In the genomic region with DNA sequence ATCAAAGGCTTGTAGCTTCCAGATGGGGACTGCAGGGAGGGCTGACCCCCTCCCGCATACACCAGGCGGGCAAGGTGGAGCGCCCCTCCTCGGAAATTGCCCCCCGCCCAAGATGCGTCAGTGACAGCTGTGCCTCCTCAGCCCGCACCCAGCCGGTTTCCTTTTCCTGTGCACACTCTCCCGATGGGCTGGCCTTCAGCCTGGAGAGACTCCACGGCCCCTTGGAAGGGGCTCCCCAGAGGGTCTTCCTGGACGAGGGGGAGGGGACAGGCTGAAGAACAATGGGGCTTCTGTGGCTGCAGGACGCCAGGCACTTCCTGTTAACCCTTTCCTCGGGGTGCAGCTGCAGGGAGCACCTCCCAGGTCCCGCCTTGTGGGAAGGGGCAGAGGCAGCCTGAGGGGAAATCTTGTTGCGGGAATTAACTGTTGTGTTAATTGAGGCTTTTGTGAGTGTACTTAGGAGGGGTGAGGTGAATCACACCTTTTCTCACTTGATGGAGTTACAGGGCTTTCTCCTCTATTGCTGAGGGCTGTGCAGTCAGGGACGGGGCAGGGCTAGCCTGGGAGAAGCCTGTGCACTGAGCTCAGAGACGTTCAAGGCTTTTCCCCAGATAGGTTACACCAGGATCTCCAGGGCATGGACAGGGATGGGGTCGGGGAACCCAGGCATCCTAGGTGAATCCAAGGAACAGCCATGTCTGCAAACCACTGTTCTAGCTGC, we compare ENCODE assay signal across 8 cellular contexts. TPM values are rescaled to one million over a fixed set of nuclear protein-coding genes. Genes with fewer than 3 reads are reported as not detected.
DNase-seq lines count a peak whose midpoint lies in the region; ATAC-seq and TF ChIP-seq lines count a peak whose summit lies in the region.

No MANE protein-coding gene starts in this region.

- no peak overlapping the region for H3K9ac ChIP-seq in neural progenitor cell

- DNase-seq in NCI-H2081 (lab: John Stamatoyannopoulos, UW) = peak; percentile 70 to 79
- DNase-seq in NCI-H2081 treated with DMSO at 0.1 percent for 48 hours (lab: John Stamatoyannopoulos, UW) = no peak
- peak; percentile 77 for DNase-seq in NCI-H748 (lab: John Stamatoyannopoulos, UW; ENCODE audit: unreplicated experiment)
- peak; percentile 88 for DNase-seq in foreskin melanocyte
- DNase-seq in neural progenitor cell (ENCODE audit: low spot score) = peak; percentile 92

- peaks cover 24% of the 10 kb centered on the region for H3K4me1 Mint-ChIP-seq in activated T-helper 17 cell treated with anti-CD3 and anti-CD28 coated beads, Interleukin-2, amount 50 U/mL, for 72 hours
- peaks cover 45% of the 10 kb centered on the region for H3K4me1 Mint-ChIP-seq in neural progenitor cell

- peaks cover 24% of the 10 kb centered on the region for H3K4me1 ChIP-seq in neural progenitor cell

- no peaks in the 10 kb centered on the region for H3K9me3 ChIP-seq in neural progenitor cell (ENCODE audit: low read depth)

- no peaks in the 10 kb centered on the region for H4K20me1 ChIP-seq in neural progenitor cell (ENCODE audit: low read depth)

- H3F3A ChIP-seq in neural progenitor cell (ENCODE audit: low read depth) = peaks cover 57% of the 10 kb centered on the region

- H3K4me2 ChIP-seq in neural progenitor cell = peak overlapping the region; percentile 72

- TF ChIP-seq CTCF in neural progenitor cell (IDR thresholded peaks at IDR 0.05) = no peak

- H3K9me3 Mint-ChIP-seq in activated T-helper 17 cell treated with anti-CD3 and anti-CD28 coated beads, Interleukin-2, amount 50 U/mL, for 72 hours = no peaks in the 10 kb centered on the region
- H3K9me3 Mint-ChIP-seq in neural progenitor cell = no peaks in the 10 kb centered on the region

- H2AFZ ChIP-seq in neural progenitor cell (replicated peaks) = peak overlapping the region; percentile 1

- H3K27me3 ChIP-seq in neural progenitor cell = no peaks in the 10 kb centered on the region

- H3K4me3 Mint-ChIP-seq in activated T-helper 17 cell treated with anti-CD3 and anti-CD28 coated beads, Interleukin-2, amount 50 U/mL, for 72 hours = peak overlapping the region; percentile 86
- peak overlapping the region; percentile 76 for H3K4me3 Mint-ChIP-seq in neural progenitor cell

- H3K36me3 ChIP-seq in neural progenitor cell = no peaks in the 10 kb centered on the region

- peak overlapping the region; percentile 47 for H3K4me3 ChIP-seq in neural progenitor cell

- peak overlapping the region; percentile 87 for H3K27ac Mint-ChIP-seq in activated T-helper 17 cell treated with anti-CD3 and anti-CD28 coated beads, Interleukin-2, amount 50 U/mL, for 72 hours
- peak overlapping the region; percentile 97 for H3K27ac Mint-ChIP-seq in neural progenitor cell

- no peaks in the 10 kb centered on the region for H3K27me3 Mint-ChIP-seq in activated T-helper 17 cell treated with anti-CD3 and anti-CD28 coated beads, Interleukin-2, amount 50 U/mL, for 72 hours
- H3K27me3 Mint-ChIP-seq in neural progenitor cell (ENCODE audit: insufficient read depth, low read depth) = peaks cover 7% of the 10 kb centered on the region

- peak; percentile 18 for ATAC-seq in activated T-helper 17 cell treated with anti-CD3 and anti-CD28 coated beads, Interleukin-2, amount 50 U/mL, for 72 hours (replicated peaks)
- ATAC-seq in HG03520 (IDR thresholded peaks at IDR 0.05; ENCODE audit: unreplicated experiment) = no peak
- no peak for ATAC-seq in HG03135 (IDR thresholded peaks at IDR 0.05; ENCODE audit: unreplicated experiment)

- no peaks in the 10 kb centered on the region for H3K79me2 ChIP-seq in neural progenitor cell (ENCODE audit: low read depth)

- H3K36me3 Mint-ChIP-seq in activated T-helper 17 cell treated with anti-CD3 and anti-CD28 coated beads, Interleukin-2, amount 50 U/mL, for 72 hours (ENCODE audit: low read depth) = no peaks in the 10 kb centered on the region
- H3K36me3 Mint-ChIP-seq in neural progenitor cell = no peaks in the 10 kb centered on the region

- H3K27ac ChIP-seq in neural progenitor cell = peak overlapping the region; percentile 91

RNA-seq across cellular contexts. Expression of a gene that starts 14.3 kb away (rescaled TPM):
- total RNA-seq in activated T-helper 17 cell treated with anti-CD3 and anti-CD28 coated beads, Interleukin-2, amount 50 U/mL, for 72 hours = 100 to 1,000 TPM in 1 of 2 donors, 10 to 100 TPM in 1; 85.9 to 140 TPM
- total RNA-seq in neural progenitor cell (ENCODE audit: low replicate concordance) = 13.7 and 55.4 TPM in 2 replicates

RNA-seq across cellular contexts. Expression of a gene that starts 14.4 kb away (rescaled TPM):
- total RNA-seq in activated T-helper 17 cell treated with anti-CD3 and anti-CD28 coated beads, Interleukin-2, amount 50 U/mL, for 72 hours = 10 to 100 TPM; 76.4 to 91.3 TPM
- 36.5 and 51.2 TPM in 2 replicates for total RNA-seq in neural progenitor cell (ENCODE audit: low replicate concordance)

RNA-seq across cellular contexts. Expression of a gene that starts 46.5 kb away (rescaled TPM):
- 10 to 100 TPM; 70.8 to 80.6 TPM for total RNA-seq in activated T-helper 17 cell treated with anti-CD3 and anti-CD28 coated beads, Interleukin-2, amount 50 U/mL, for 72 hours
- 34.7 and 108 TPM in 2 replicates for total RNA-seq in neural progenitor cell (ENCODE audit: low replicate concordance)

RNA-seq across cellular contexts. Expression of a gene that starts 48.0 kb away (rescaled TPM):
- 10 to 100 TPM; 66.4 to 83.2 TPM for total RNA-seq in activated T-helper 17 cell treated with anti-CD3 and anti-CD28 coated beads, Interleukin-2, amount 50 U/mL, for 72 hours
- total RNA-seq in neural progenitor cell (ENCODE audit: low replicate concordance) = 30.2 and 49.0 TPM in 2 replicates
